8 cellular contexts compared by ENCODE assay signal in genomic region chr7:117731455-117731854, GRCh38.
DNase-seq lines count a peak whose midpoint lies in the region; ATAC-seq lines count a peak whose summit lies in the region.

No MANE protein-coding gene starts in this region.

- no peak for DNase-seq in left lobe of liver (ENCODE audit: low spot score)
- DNase-seq in RPMI8226, result no peak
- no peak for DNase-seq in activated CD8-positive, alpha-beta memory T cell treated with anti-CD3 and anti-CD28 coated beads, Interleukin-2, amount 50 U/mL, for 48 hours
- no peak for DNase-seq in NCI-H2107 treated with DMSO at 0.1 percent for 48 hours (lab: John Stamatoyannopoulos, UW; ENCODE audit: unreplicated experiment)
- DNase-seq in AG08396 (ENCODE audit: low spot score), result no peak

- ATAC-seq in GM18520 (IDR thresholded peaks at IDR 0.05; ENCODE audit: unreplicated experiment) (peak; percentile 84), GM21526 (IDR thresholded peaks at IDR 0.05; ENCODE audit: low FRiP score, unreplicated experiment) (peak; percentile 94), HG03520 (IDR thresholded peaks at IDR 0.05; ENCODE audit: unreplicated experiment) (peak; percentile 92), left lobe of liver (peak; percentile 57)
